In genomic region chr10:35335133-35335532, GRCh38 we compare ENCODE assay signal across 8 cellular contexts. TPM values are rescaled to one million over a fixed set of nuclear protein-coding genes. Genes with fewer than 3 reads are reported as not detected.
DNase-seq lines count a peak whose midpoint lies in the region; ATAC-seq and TF ChIP-seq lines count a peak whose summit lies in the region.

No MANE protein-coding gene starts in this region.

- H3K4me3 Mint-ChIP-seq in glutamatergic neuron (ENCODE audit: unreplicated experiment) = peak overlapping the region; percentile 97

- WGBS in spleen, 5 donors = 66 to 81% (median 80%) methylated on average over 7 of the region's 7 CpGs

- H3K4me3 ChIP-seq in HCT116 (replicated peaks in 1 of 2; ENCODE audit: low read depth in 1 of 2, low read length in 2 of 2) (peak overlapping the region; percentile 79 to 83), WERI-Rb-1 (ENCODE audit: low read depth, low read length) (peak overlapping the region; percentile 86), spleen (peak overlapping the region; percentile 70 to 98 (median 95))

- POLR2A ChIA-PET in HCT116 (lab: Charles Lee) = no interaction called here

- H3K9ac ChIP-seq in HCT116 (ENCODE audit: low read length) = peak overlapping the region; percentile 86

- no peak for DNase-seq in HCT116 (ENCODE audit: low read depth, low spot score)
- DNase-seq in WERI-Rb-1 = no peak
- no peak for DNase-seq in glutamatergic neuron
- no peak for DNase-seq in spleen
- DNase-seq in NCI-H2171 treated with DMSO at 0.1 percent for 48 hours (lab: John Stamatoyannopoulos, UW) = no peak
- DNase-seq in GM10266 (ENCODE audit: extremely low spot score) = no peak
- DNase-seq in SIG-M5 treated with dmso at 0.1 percent for 504 hours (lab: John Stamatoyannopoulos, UW; ENCODE audit: unreplicated experiment) = no peak

- RAD21 ChIA-PET in HCT116 (lab: Charles Lee; ENCODE audit: low non-redundant PET in 1 of 2, low total read pairs in 2 of 2, uncharacterized antibody in 2 of 2, unreplicated experiment in 2 of 2) = no interaction called here

- H3K27ac ChIP-seq in HCT116 (ENCODE audit: low read depth, low read length) (peak overlapping the region; percentile 84), WERI-Rb-1 (no peak overlapping the region), spleen (peak overlapping the region in 1 of 8 donors; percentile 93)

- H3K27me3 Mint-ChIP-seq in glutamatergic neuron (ENCODE audit: unreplicated experiment) = peaks cover 14% of the 10 kb centered on the region

- TF ChIP-seq RAD21 in HCT116 (IDR thresholded peaks at IDR 0.05; ENCODE audit: low read depth) = no peak

- TF ChIP-seq POLR2A in HCT116 (IDR thresholded peaks at IDR 0.05; ENCODE audit: borderline replicate concordance, extremely low read depth, insufficient read depth, insufficient read length) (no peak), spleen (IDR thresholded peaks at IDR 0.05) (no peak)

- H3K79me2 ChIP-seq in HCT116 (ENCODE audit: insufficient read depth, low read length) = peaks cover 76% of the 10 kb centered on the region

- intact Hi-C loops in HCT116 (cut with micrococcal nuclease) = loop anchor here (5.0 kb wide), 1 partner anchor 227 kb away; no protein-coding TSS in a partner anchor
- intact Hi-C loops in spleen (cut with DNase I; ENCODE audit: low total_unique reads) = no loop called here

- H3K9me2 ChIP-seq in HCT116 (ENCODE audit: insufficient read depth) = no peaks in the 10 kb centered on the region

- BruUV-seq in HCT116 (replicated peaks; lab: Mats Ljungman, UMichigan) = TSS peak; percentile 61

- H3K36me3 ChIP-seq in HCT116 (ENCODE audit: control insufficient read depth in 1 of 2, insufficient read depth in 2 of 2, low read length in 2 of 2) = no peaks in the 10 kb centered on the region; a peak in 1 of 4 replicates
- H3K36me3 ChIP-seq in WERI-Rb-1 = peaks cover 4% of the 10 kb centered on the region; the same call in 1 of the 2 replicates
- H3K36me3 ChIP-seq in spleen = no peaks in the 10 kb centered on the region

- H3K36me3 Mint-ChIP-seq in glutamatergic neuron (ENCODE audit: unreplicated experiment) = no peaks in the 10 kb centered on the region

- peak overlapping the region; percentile 95 for H3K27ac Mint-ChIP-seq in glutamatergic neuron (ENCODE audit: unreplicated experiment)

- H3K9me3 ChIP-seq in HCT116 (ENCODE audit: control insufficient read depth in 1 of 2, insufficient read depth in 1 of 2, low read depth in 1 of 2, low read length in 2 of 2) (no peaks in the 10 kb centered on the region), WERI-Rb-1 (ENCODE audit: severe bottlenecking) (no peaks in the 10 kb centered on the region), spleen (no peaks in the 10 kb centered on the region)

- ATAC-seq in HCT116 (no peak), HG03342 (IDR thresholded peaks at IDR 0.05; ENCODE audit: unreplicated experiment) (no peak)

- TF ChIP-seq CTCF in HCT116 (IDR thresholded peaks at IDR 0.05 in 2 of 3, conservative IDR thresholded peaks at IDR 0.05 in 1 of 3; ENCODE audit: borderline replicate concordance in 1 of 3, insufficient read depth in 1 of 3, low read depth in 2 of 3, low read length in 2 of 3) (no peak), WERI-Rb-1 (IDR thresholded peaks at IDR 0.05; ENCODE audit: low read depth, low read length) (no peak), glutamatergic neuron (IDR thresholded peaks at IDR 0.05; ENCODE audit: partially characterized antibody, unreplicated experiment) (no peak), spleen (IDR thresholded peaks at IDR 0.05 in 8 of 11, conservative IDR thresholded peaks at IDR 0.05 in 3 of 11) (no peak), GM10266 (IDR thresholded peaks at IDR 0.05; ENCODE audit: control insufficient read depth, insufficient read depth, low read depth, missing control alignments) (no peak)

- peaks cover 23% of the 10 kb centered on the region; the same call in 1 of the 2 replicates for H4K20me1 ChIP-seq in HCT116 (ENCODE audit: insufficient read depth)

- H3K4me1 ChIP-seq in HCT116 (ENCODE audit: control insufficient read depth in 1 of 2, insufficient read depth in 2 of 2, low read length in 2 of 2) (peaks cover 22 to 52% of the 10 kb centered on the region in 2 experiments), spleen (peaks cover 28 to 87% (median 64%) of the 10 kb centered on the region in 6 donors)

- H3K9me3 Mint-ChIP-seq in glutamatergic neuron (ENCODE audit: unreplicated experiment) = peaks cover 22% of the 10 kb centered on the region

- CTCF ChIA-PET in HCT116 (lab: Charles Lee) = no interaction called here

- H3K27me3 ChIP-seq in HCT116 (ENCODE audit: insufficient read depth, low read length) (no peaks in the 10 kb centered on the region), WERI-Rb-1 (ENCODE audit: insufficient read depth, low read depth, severe bottlenecking) (no peaks in the 10 kb centered on the region), spleen (replicated peaks in 1 of 7) (no peaks in the 10 kb centered on the region)

- peaks cover 31% of the 10 kb centered on the region for H3K4me1 Mint-ChIP-seq in glutamatergic neuron (ENCODE audit: low read depth, unreplicated experiment)

- no peak overlapping the region for H2AFZ ChIP-seq in HCT116 (ENCODE audit: low read depth, low read length, poor library complexity, severe bottlenecking)

- H3K4me2 ChIP-seq in HCT116 (ENCODE audit: low read length) = peak overlapping the region; percentile 90

TF ChIP-seq in HCT116, 20 proteins besides CTCF, POLR2A, EP300 and RAD21 (continues in another document):
- TF ChIP-seq ZNF274 (IDR thresholded peaks at IDR 0.05; ENCODE audit: low read depth, low read length) (no peak), FOSL1 (IDR thresholded peaks at IDR 0.05; ENCODE audit: low read depth) (no peak), EZH2phosphoT487 (IDR thresholded peaks at IDR 0.05; ENCODE audit: borderline replicate concordance) (no peak), SRF (IDR thresholded peaks at IDR 0.05; ENCODE audit: low read depth) (no peak), MAX (IDR thresholded peaks at IDR 0.05) (no peak), EZH2 (IDR thresholded peaks at IDR 0.05) (no peak), ZFX (IDR thresholded peaks at IDR 0.05) (no peak), TCF7L2 (IDR thresholded peaks at IDR 0.05; ENCODE audit: borderline replicate concordance, extremely low read depth, insufficient read depth, insufficient read length) (no peak), EGR1 (IDR thresholded peaks at IDR 0.05; ENCODE audit: low read depth) (no peak), ATF3 (IDR thresholded peaks at IDR 0.05) (no peak), SIN3A (IDR thresholded peaks at IDR 0.05; ENCODE audit: low read depth) (no peak), CBX3 (IDR thresholded peaks at IDR 0.05; ENCODE audit: low read depth) (no peak), REST (IDR thresholded peaks at IDR 0.05; ENCODE audit: low read depth) (no peak), YY1 (IDR thresholded peaks at IDR 0.05; ENCODE audit: extremely low read depth, insufficient replicate concordance, low read depth, low read length) (no peak), ZBTB33 (IDR thresholded peaks at IDR 0.05; ENCODE audit: extremely low read depth, insufficient replicate concordance, low read length) (no peak)

RNA-seq across cellular contexts. Expression of gene CCNY, which starts 1.2 kb away (rescaled TPM):
- total RNA-seq in HCT116 (2021; ENCODE audit: unreplicated experiment) (62.2 TPM), glutamatergic neuron (ENCODE audit: unreplicated experiment) (219 TPM), spleen (10 to 100 TPM; 40.1 to 83.1 (median 55.2) TPM)
- polyA plus RNA-seq in HCT116 (2012) = 40.6 and 42.8 TPM in 2 replicates
- 10 to 100 TPM; 21.1 to 32.1 (median 26.5) TPM for polyA plus RNA-seq in spleen
